Comparison of ENCODE assay signal across 8 cellular contexts in genomic region chr12:52884526-52885293, GRCh38. TPM values are rescaled to one million over a fixed set of nuclear protein-coding genes. Genes with fewer than 3 reads are reported as not detected.
DNase-seq lines count a peak whose midpoint lies in the region; ATAC-seq and TF ChIP-seq lines count a peak whose summit lies in the region.

No MANE protein-coding gene starts in this region.

- no peak overlapping the region for H4K12ac ChIP-seq in trophoblast cell (ENCODE audit: low read depth, low read length)

- POLR2A ChIA-PET in RWPE1 (lab: Yijun Ruan, JAX; ENCODE audit: low non-redundant PET): interaction anchor here (0.6 kb wide), 1 partner anchor 96 kb away, joined by 3 read pairs; no protein-coding TSS in a partner anchor

- H3K4me3 Mint-ChIP-seq in Calu3 (ENCODE audit: low read depth, unreplicated experiment): peak overlapping the region; percentile 19
- no peak overlapping the region for H3K4me3 Mint-ChIP-seq in activated T-helper 17 cell treated with anti-CD3 and anti-CD28 coated beads, Interleukin-2, amount 50 U/mL, for 72 hours

- H3K27ac ChIP-seq in RWPE1 (no peak overlapping the region), foreskin keratinocyte (no peak overlapping the region), trophoblast cell (ENCODE audit: low read depth, low read length) (no peak overlapping the region)

- DNase-seq in Calu3: peak; percentile 85
- DNase-seq in KG1 (lab: John Stamatoyannopoulos, UW): peak; percentile 13
- peak; percentile 69 for DNase-seq in RWPE1 (ENCODE audit: low spot score)
- DNase-seq in foreskin keratinocyte: no peak
- peak; percentile 58 to 84 for DNase-seq in trophoblast cell
- peak; percentile 85 for DNase-seq in ureter (ENCODE audit: low spot score)

- no peak overlapping the region for H3K4me3 ChIP-seq in trophoblast cell (ENCODE audit: low read depth, low read length)

- H2AK5ac ChIP-seq in trophoblast cell (ENCODE audit: low read length): no peak overlapping the region

- H3K27me3 Mint-ChIP-seq in Calu3 (ENCODE audit: unreplicated experiment): no peaks in the 10 kb centered on the region
- H3K27me3 Mint-ChIP-seq in activated T-helper 17 cell treated with anti-CD3 and anti-CD28 coated beads, Interleukin-2, amount 50 U/mL, for 72 hours: peaks cover 7% of the 10 kb centered on the region

- H3K27me3 ChIP-seq in foreskin keratinocyte: no peaks in the 10 kb centered on the region
- H3K27me3 ChIP-seq in trophoblast cell (ENCODE audit: insufficient read depth, low read length): no peaks in the 10 kb centered on the region

- peak; percentile 85 for ATAC-seq in activated T-helper 17 cell treated with anti-CD3 and anti-CD28 coated beads, Interleukin-2, amount 50 U/mL, for 72 hours (replicated peaks)
- ATAC-seq in foreskin keratinocyte (peak; percentile 27), GM18502 (IDR thresholded peaks at IDR 0.05; ENCODE audit: poor library complexity, unreplicated experiment) (no peak)

- no peaks in the 10 kb centered on the region for H3K36me3 ChIP-seq in trophoblast cell (ENCODE audit: control insufficient read depth in 1 of 2, insufficient read depth in 2 of 2, low read length in 2 of 2)

- H3K79me2 ChIP-seq in trophoblast cell (ENCODE audit: control insufficient read depth, insufficient read depth, low read length, poor library complexity): no peaks in the 10 kb centered on the region

- H3K4me2 ChIP-seq in trophoblast cell (ENCODE audit: low read length): no peak overlapping the region

- H2BK120ac ChIP-seq in trophoblast cell (ENCODE audit: insufficient read depth, low read length, poor library complexity): peak overlapping the region; percentile 23

- peaks cover 7% of the 10 kb centered on the region for H3K79me1 ChIP-seq in trophoblast cell (ENCODE audit: low read length)

- no TSS peak for BruUV-seq in Calu3 (replicated peaks; lab: Mats Ljungman, UMichigan)

- no peak overlapping the region for H3K14ac ChIP-seq in trophoblast cell (ENCODE audit: low read length)

- WGBS in trophoblast cell (ENCODE audit: extremely low coverage, insufficient coverage, insufficient read length): no CpG with 5 or more reads among the region's 13 CpGs

- TF ChIP-seq CTCF in Calu3 (IDR thresholded peaks at IDR 0.05; ENCODE audit: unreplicated experiment) (peak; percentile 92), RWPE1 (conservative IDR thresholded peaks at IDR 0.05; ENCODE audit: low read depth) (peak; percentile 84), foreskin keratinocyte (conservative IDR thresholded peaks at IDR 0.05) (peak; percentile 94)

- CTCF ChIA-PET in Calu3 (lab: Charles Lee) (interaction anchor here (0.6 to 2.9 kb wide), 21 partner anchors 10 to 741 kb away, joined by 3 to 85 read pairs (median 4); partner anchors contain the start of gene KRT8), RWPE1 (lab: Yijun Ruan, JAX) (interaction anchor here (0.6 to 3.7 kb wide), 39 partner anchors 10 to 859 kb away, joined by 3 to 165 read pairs (median 4); partner anchors contain the start of genes KRT5 and KRT8)

- peak overlapping the region; percentile 95 for H3K27ac Mint-ChIP-seq in Calu3 (ENCODE audit: unreplicated experiment)
- no peak overlapping the region for H3K27ac Mint-ChIP-seq in activated T-helper 17 cell treated with anti-CD3 and anti-CD28 coated beads, Interleukin-2, amount 50 U/mL, for 72 hours

- peak overlapping the region; percentile 80 for H2BK12ac ChIP-seq in trophoblast cell (ENCODE audit: low read length)

- H2AFZ ChIP-seq in trophoblast cell (ENCODE audit: insufficient read depth, low read length, poor library complexity): no peak overlapping the region

- peaks cover 3% of the 10 kb centered on the region for H3K4me1 ChIP-seq in foreskin keratinocyte
- H3K4me1 ChIP-seq in trophoblast cell (ENCODE audit: control insufficient read depth in 1 of 2, insufficient read depth in 2 of 2, low read length in 2 of 2): peaks cover 0 to 1% of the 10 kb centered on the region in 2 experiments

- no peak overlapping the region for H4K8ac ChIP-seq in trophoblast cell (ENCODE audit: low read depth, low read length)

- peak overlapping the region; percentile 18 for H2BK5ac ChIP-seq in trophoblast cell (ENCODE audit: low read depth, low read length, poor library complexity)

- peak overlapping the region; percentile 78 for H4K91ac ChIP-seq in trophoblast cell (ENCODE audit: low read depth, low read length)

- H3K9me3 Mint-ChIP-seq in Calu3 (ENCODE audit: low read depth, unreplicated experiment): no peaks in the 10 kb centered on the region
- no peaks in the 10 kb centered on the region for H3K9me3 Mint-ChIP-seq in activated T-helper 17 cell treated with anti-CD3 and anti-CD28 coated beads, Interleukin-2, amount 50 U/mL, for 72 hours

- no peak overlapping the region for H3K9ac ChIP-seq in trophoblast cell (ENCODE audit: low read length)

- no peaks in the 10 kb centered on the region for H3K4me1 Mint-ChIP-seq in Calu3 (ENCODE audit: low read depth, unreplicated experiment)
- H3K4me1 Mint-ChIP-seq in activated T-helper 17 cell treated with anti-CD3 and anti-CD28 coated beads, Interleukin-2, amount 50 U/mL, for 72 hours: no peaks in the 10 kb centered on the region

- peak overlapping the region; percentile 35 for H3K4ac ChIP-seq in trophoblast cell (ENCODE audit: low read depth, low read length)

- intact Hi-C loops in Calu3 (cut with micrococcal nuclease; ENCODE audit: unreplicated experiment): loop anchor here (1.0 to 5.0 kb wide), 3 partner anchors 92 to 737 kb away; no protein-coding TSS in a partner anchor

- no peak overlapping the region for H3K23ac ChIP-seq in trophoblast cell (ENCODE audit: low read length)

- H3K18ac ChIP-seq in trophoblast cell (ENCODE audit: low read length): no peak overlapping the region

- peaks cover 13% of the 10 kb centered on the region for H3K36me3 Mint-ChIP-seq in Calu3 (ENCODE audit: insufficient read depth, unreplicated experiment)
- no peaks in the 10 kb centered on the region for H3K36me3 Mint-ChIP-seq in activated T-helper 17 cell treated with anti-CD3 and anti-CD28 coated beads, Interleukin-2, amount 50 U/mL, for 72 hours (ENCODE audit: low read depth)

- no peaks in the 10 kb centered on the region for H3K9me3 ChIP-seq in trophoblast cell (ENCODE audit: insufficient read depth, low read depth, low read length)

RNA-seq across cellular contexts. Expression of gene KRT8, which starts 20.2 kb away (rescaled TPM):
- total RNA-seq in Calu3 (2022) (2,474 and 2,821 TPM in 2 replicates), foreskin keratinocyte (445 and 504 TPM in 2 replicates), ureter (815 TPM)
- 1 to 10 TPM in 1 of 2 donors, under 1 TPM in 1; 0.22 to 1.2 TPM for total RNA-seq in activated T-helper 17 cell treated with anti-CD3 and anti-CD28 coated beads, Interleukin-2, amount 50 U/mL, for 72 hours
- 626 and 720 TPM in 2 replicates for polyA plus RNA-seq in foreskin keratinocyte
- 5,322 and 5,443 TPM in 2 replicates for polyA plus RNA-seq in trophoblast cell (2013)

RNA-seq across cellular contexts. Expression of gene KRT78, which starts 35.9 kb away (rescaled TPM):
- total RNA-seq in Calu3 (2022) (0.59 and 0.69 TPM in 2 replicates), foreskin keratinocyte (0.32 and 0.58 TPM in 2 replicates), ureter (not detected)
- not detected for total RNA-seq in activated T-helper 17 cell treated with anti-CD3 and anti-CD28 coated beads, Interleukin-2, amount 50 U/mL, for 72 hours
- 0.10 and 0.17 TPM in 2 replicates for polyA plus RNA-seq in foreskin keratinocyte
- polyA plus RNA-seq in trophoblast cell (2013): 0.10 TPM in 1 of 2 replicates, not detected in the other

RNA-seq across cellular contexts. Expression of gene KRT79, which starts 50.6 kb away (rescaled TPM):
- total RNA-seq in Calu3 (2022) (0.24 TPM in 1 of 2 replicates, not detected in the other), foreskin keratinocyte (not detected in 2 replicates), ureter (not detected)
- total RNA-seq in activated T-helper 17 cell treated with anti-CD3 and anti-CD28 coated beads, Interleukin-2, amount 50 U/mL, for 72 hours: under 1 TPM in 1 of 2 donors, not detected in 1; 0.82 TPM
- not detected in 2 replicates for polyA plus RNA-seq in foreskin keratinocyte
- polyA plus RNA-seq in trophoblast cell (2013): not detected in 2 replicates

Comparison
In these comparisons a context has a peak if more than half of its experiments do, and no peak if none do; other contexts are left out.
1. DNase-seq: peak in Calu3 (single experiment), KG1 (single experiment), RWPE1 (single experiment), trophoblast cell (2 of 2) and ureter (single experiment); none in foreskin keratinocyte (0 of 2).
2. RNA of gene KRT8, which starts 20.2 kb away (total RNA-seq): 2,474 to 2,821 TPM in Calu3, 815 TPM in ureter (single experiment) and 445 to 504 TPM in foreskin keratinocyte; 0.22 to 1.2 TPM in activated T-helper 17 cell treated with anti-CD3 and anti-CD28 coated beads, Interleukin-2, amount 50 U/mL, for 72 hours; every median in the first group is over 100 times any median in the second.
3. Peak in every context shown above with its lines, with median percentiles within 50 percentile points of each other: CTCF ChIP-seq.